In the genomic region with DNA sequence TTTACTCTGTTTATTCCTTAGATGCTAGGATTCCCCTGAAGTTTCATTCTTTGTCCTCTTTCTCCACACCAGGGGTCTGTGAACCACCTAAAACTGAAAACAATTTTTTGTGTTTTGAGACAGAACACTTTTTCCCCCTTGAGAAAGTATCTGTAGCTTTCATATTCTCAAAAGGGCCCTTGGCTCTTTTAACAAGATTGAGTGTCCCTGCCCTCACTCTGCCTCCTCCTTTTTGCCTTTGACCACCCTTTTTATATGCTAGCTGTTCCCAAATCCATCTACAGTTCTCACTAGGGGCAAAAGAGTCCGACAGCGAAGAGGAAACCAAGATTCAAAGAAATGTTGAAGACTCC, we compare ENCODE assay signal across 8 cellular contexts. TPM values are rescaled to one million over a fixed set of nuclear protein-coding genes. Genes with fewer than 3 reads are reported as not detected.
DNase-seq lines count a peak whose midpoint lies in the region; TF ChIP-seq lines count a peak whose summit lies in the region.

No MANE protein-coding gene starts in this region.

- peak overlapping the region; percentile 79 for H2AFZ ChIP-seq in SU-DHL-6 (ENCODE audit: low read depth, low read length, severe bottlenecking)

- H3K27me3 ChIP-seq in SU-DHL-6 (ENCODE audit: low read length) (no peaks in the 10 kb centered on the region), sigmoid colon (no peaks in the 10 kb centered on the region)

- no peak for TF ChIP-seq POLR2A in sigmoid colon (IDR thresholded peaks at IDR 0.05)

- H3F3A ChIP-seq in SU-DHL-6 (ENCODE audit: insufficient read depth), result no peaks in the 10 kb centered on the region

- no peaks in the 10 kb centered on the region for H3K9me2 ChIP-seq in SU-DHL-6 (replicated peaks; ENCODE audit: insufficient read depth, low read length)

- H4K20me1 ChIP-seq in SU-DHL-6 (ENCODE audit: low read depth, low read length), result no peaks in the 10 kb centered on the region

- H3K9ac ChIP-seq in SU-DHL-6 (ENCODE audit: low read length), result peak overlapping the region; percentile 63

- H3K4me1 ChIP-seq in sigmoid colon, result peaks cover 0 to 51% (median 38%) of the 10 kb centered on the region in 4 donors

- H3K9me3 ChIP-seq in SU-DHL-6 (ENCODE audit: insufficient read depth, low read length), result no peaks in the 10 kb centered on the region
- H3K9me3 ChIP-seq in sigmoid colon, result no peaks in the 10 kb centered on the region

- TF ChIP-seq CTCF in GM12865 (IDR thresholded peaks at IDR 0.05; ENCODE audit: insufficient read depth, low read depth, low read length, missing control alignments) (no peak), SU-DHL-6 (IDR thresholded peaks at IDR 0.05; ENCODE audit: insufficient read depth, low read length, poor library complexity, severe bottlenecking) (no peak), sigmoid colon (IDR thresholded peaks at IDR 0.05) (no peak)

- H3K36me3 ChIP-seq in SU-DHL-6 (ENCODE audit: low read length) (no peaks in the 10 kb centered on the region; the same call in 1 of the 2 replicates), sigmoid colon (no peaks in the 10 kb centered on the region)

- peak overlapping the region; percentile 71 for H3K4me3 ChIP-seq in GM12865 (ENCODE audit: low read depth, low read length)
- H3K4me3 ChIP-seq in SU-DHL-6 (ENCODE audit: insufficient read depth, low read length, poor library complexity, severe bottlenecking), result peak overlapping the region; percentile 61
- peak overlapping the region; percentile 54 to 98 (median 94) for H3K4me3 ChIP-seq in sigmoid colon

- no peak for TF ChIP-seq EP300 in sigmoid colon (IDR thresholded peaks at IDR 0.05)

- peak overlapping the region; percentile 87 for H3K4me2 ChIP-seq in SU-DHL-6 (ENCODE audit: low read depth, low read length, poor library complexity, severe bottlenecking)

- intact Hi-C loops in sigmoid colon (cut with DNase I), result loop anchor here (2.0 to 10.0 kb wide), 4 partner anchors 40 to 247 kb away; no protein-coding TSS in a partner anchor

- peak; percentile 6 for DNase-seq in GM12865 (ENCODE audit: low read depth)
- DNase-seq in fibroblast of peridontal ligament (ENCODE audit: extremely low read depth), result peak; percentile 11
- no peak for DNase-seq in sigmoid colon
- no peak for DNase-seq in NCI-H146 treated with DMSO at 0.1 percent for 48 hours (lab: John Stamatoyannopoulos, UW; ENCODE audit: unreplicated experiment)
- no peak for DNase-seq in A172 (ENCODE audit: low spot score)
- DNase-seq in C1 segment of cervical spinal cord (lab: John Stamatoyannopoulos, UW), result no peak
- DNase-seq in activated CD4-positive, CD25-positive, alpha-beta regulatory T cell treated with anti-CD3 and anti-CD28 coated beads, Interleukin-2, amount 50 U/mL, for 72 hours, result no peak

- WGBS in sigmoid colon, 2 donors, result 4 to 16% methylated on average over 2 of the region's 2 CpGs

- H3K79me2 ChIP-seq in SU-DHL-6 (ENCODE audit: insufficient read depth, low read length), result peaks cover 13% of the 10 kb centered on the region

- no peak overlapping the region for H3K27ac ChIP-seq in SU-DHL-6 (ENCODE audit: low read depth, low read length)
- H3K27ac ChIP-seq in sigmoid colon, result peak overlapping the region; percentile 85 to 99 (median 95)

RNA-seq across cellular contexts. Expression of gene EHBP1, which starts 0.9 kb away (rescaled TPM):
- 100 to 1,000 TPM; 121 to 161 (median 153) TPM for total RNA-seq in sigmoid colon
- 10 to 100 TPM; 12.7 to 16.8 (median 13.2) TPM for polyA plus RNA-seq in sigmoid colon
- total RNA-seq in A172 (2014; rRNA removed; shearing (Covaris generic)), result 40.5 and 47.2 TPM in 2 replicates

Comparison
In these comparisons a context has a peak if more than half of its experiments do, and no peak if none do; other contexts are left out.
1. DNase-seq: peak in GM12865 (single experiment) and fibroblast of peridontal ligament (single experiment); none in sigmoid colon (single experiment), NCI-H146 treated with DMSO at 0.1 percent for 48 hours (single experiment), A172 (single experiment), C1 segment of cervical spinal cord (0 of 14) and activated CD4-positive, CD25-positive, alpha-beta regulatory T cell treated with anti-CD3 and anti-CD28 coated beads, Interleukin-2, amount 50 U/mL, for 72 hours (single experiment).
2. Peak in every context shown above with its lines, with median percentiles within 50 percentile points of each other: H3K4me3 ChIP-seq.